ENCODE assay signal across 22 cellular contexts in genomic region chr17:18991531-18992315, GRCh38. TPM values are rescaled to one million over a fixed set of nuclear protein-coding genes. Genes with fewer than 3 reads are reported as not detected.
DNase-seq lines count a peak whose midpoint lies in the region; ATAC-seq, FAIRE-seq and TF ChIP-seq lines count a peak whose summit lies in the region.
"Had no signal": no experiment of that assay in that cellular context is flagged by ENCODE, and none has a peak within 500 bp of the region (broad histone marks: within the 10 kb centered on the region; RNA-seq: fewer than 3 reads in every experiment).

No MANE protein-coding gene starts in this region.

- no peak for TF ChIP-seq POLR2A in H1 (IDR thresholded peaks at IDR 0.05; ENCODE audit: control extremely low read depth in 1 of 2, low read depth in 2 of 2, low read length in 2 of 2)

- H3K4me3 ChIP-seq in BLaER1 (no peak overlapping the region), H1 (ENCODE audit: extremely low read depth in 1 of 4, insufficient read depth in 2 of 4, low read depth in 3 of 4, low read length in 4 of 4) (no peak overlapping the region), neuronal stem cell (ENCODE audit: low read length in 2 of 2) (no peak overlapping the region)
- no peak overlapping the region for H3K4me3 ChIP-seq in CD8-positive, alpha-beta memory T cell (ENCODE audit: low read length)
- H3K4me3 ChIP-seq: GM12878, GM23248, SJSA1 had no signal

- H4K20me1 ChIP-seq in BLaER1 = peaks cover 28% of the 10 kb centered on the region; the same call in 1 of the 2 replicates
- H4K20me1 ChIP-seq in H1 (replicated peaks in 1 of 2; ENCODE audit: control insufficient read depth in 1 of 2, insufficient read depth in 2 of 2, low read length in 2 of 2) = peaks cover 14 to 37% of the 10 kb centered on the region in 2 experiments

- H3K4me2 ChIP-seq in BLaER1 = peak overlapping the region; percentile 77; the same call in 1 of the 2 replicates
- no peak overlapping the region for H3K4me2 ChIP-seq in H1 (ENCODE audit: insufficient read depth in 1 of 2, low read depth in 2 of 2, low read length in 2 of 2)
- no peak overlapping the region for H3K4me2 ChIP-seq in neuronal stem cell (ENCODE audit: insufficient read depth, low read length, poor library complexity, severe bottlenecking)

- TF ChIP-seq EP300 in H1 (IDR thresholded peaks at IDR 0.05; ENCODE audit: borderline replicate concordance in 1 of 2, low read depth in 2 of 2, low read length in 2 of 2) = no peak

- CTCF ChIA-PET in H1 (lab: Charles Lee; ENCODE audit: partially characterized antibody) = interaction anchor here (0.8 to 1.5 kb wide), 5 partner anchors 9 to 31 kb away, joined by 3 to 4 read pairs (median 3); no protein-coding TSS in a partner anchor
- CTCF ChIA-PET in CD8-positive, alpha-beta memory T cell (lab: Charles Lee) = interaction anchor here (1.0 to 1.5 kb wide), 2 partner anchors 16 kb away, joined by 3 read pairs; no protein-coding TSS in a partner anchor

- H2BK120ac ChIP-seq in H1 (replicated peaks; ENCODE audit: low read depth, low read length) (no peak overlapping the region), neuronal stem cell (ENCODE audit: low read depth, low read length) (no peak overlapping the region)

- H2BK5ac ChIP-seq in H1 (ENCODE audit: low read depth, low read length) (peak overlapping the region; percentile 66; the same call in 1 of the 2 replicates), neuronal stem cell (ENCODE audit: low read length) (peak overlapping the region; percentile 73)

- H3K4me1 ChIP-seq in BLaER1 = peaks cover 25% of the 10 kb centered on the region
- H3K4me1 ChIP-seq in H1 (replicated peaks in 1 of 4; ENCODE audit: control insufficient read depth in 3 of 4, insufficient read depth in 4 of 4, low read length in 3 of 4) = no peaks in the 10 kb centered on the region
- H3K4me1 ChIP-seq in neuronal stem cell (ENCODE audit: control insufficient read depth in 2 of 2, insufficient read depth in 1 of 2, low read depth in 1 of 2, low read length in 2 of 2) = no peaks in the 10 kb centered on the region
- H3K4me1 ChIP-seq in CD8-positive, alpha-beta memory T cell (ENCODE audit: insufficient read depth, low read length) = peaks cover 27% of the 10 kb centered on the region
- H3K4me1 ChIP-seq: SJSA1 had no signal

- H3K4ac ChIP-seq in H1 (replicated peaks; ENCODE audit: insufficient read length, low read depth, low read length) (no peak overlapping the region), neuronal stem cell (ENCODE audit: low read length) (no peak overlapping the region)

- H3K9ac ChIP-seq in BLaER1 = no peak overlapping the region
- H3K9ac ChIP-seq in H1 (replicated peaks in 1 of 4; ENCODE audit: extremely low read depth in 1 of 4, low read depth in 3 of 4, low read length in 3 of 4) = no peak overlapping the region
- H3K9ac ChIP-seq in neuronal stem cell (ENCODE audit: low read depth, low read length, poor library complexity) = peak overlapping the region; percentile 56
- H3K9ac ChIP-seq: GM23248 had no signal

- H3K14ac ChIP-seq in H1 (ENCODE audit: insufficient read length) (no peak overlapping the region), neuronal stem cell (ENCODE audit: low read length) (peak overlapping the region; percentile 39)

- 89% methylated on average over 20 of the region's 20 CpGs; no CpG with 5 or more reads in 1 of the 2 experiments for WGBS in H1 (ENCODE audit: extremely low coverage in 1 of 2, insufficient coverage in 1 of 2, insufficient read length in 1 of 2, insufficient replicate concordance in 2 of 2, low coverage in 1 of 2, low lambda C conversion rate in 2 of 2, missing lambda C conversion rate in 1 of 2), 2 experiments
- no CpG with 5 or more reads among the region's 20 CpGs for WGBS in neuronal stem cell (ENCODE audit: extremely low coverage in 2 of 2, insufficient read length in 2 of 2, insufficient replicate concordance in 1 of 2), 2 donors

- H3K36me3 Mint-ChIP-seq in CD8-positive, alpha-beta memory T cell = peaks cover 0 to 21% (median 7%) of the 10 kb centered on the region in 3 donors

- peaks cover 23% of the 10 kb centered on the region for H3K9me3 ChIP-seq in BLaER1
- H3K9me3 ChIP-seq in H1 (ENCODE audit: insufficient read depth in 2 of 2, low read depth in 1 of 2, low read length in 1 of 2) = no peaks in the 10 kb centered on the region
- peaks cover 0 to 9% of the 10 kb centered on the region in 2 donors for H3K9me3 ChIP-seq in neuronal stem cell (replicated peaks in 1 of 2; ENCODE audit: control insufficient read depth in 2 of 2, insufficient read depth in 1 of 2, low read depth in 1 of 2, low read length in 2 of 2)
- H3K9me3 ChIP-seq in CD8-positive, alpha-beta memory T cell (ENCODE audit: low read length) = no peaks in the 10 kb centered on the region

- H2AK5ac ChIP-seq in H1 (ENCODE audit: low read depth, low read length) = no peak overlapping the region
- no peak overlapping the region for H2AK5ac ChIP-seq in neuronal stem cell (ENCODE audit: low read depth, low read length)

- H4K5ac ChIP-seq in H1 (ENCODE audit: insufficient read length, low read depth, low read length) = no peak overlapping the region

- H3K56ac ChIP-seq in H1 (replicated peaks; ENCODE audit: insufficient read length, low read depth, low read length) = no peak overlapping the region

- H3K4me1 Mint-ChIP-seq in CD8-positive, alpha-beta memory T cell = peaks cover 44 to 63% (median 49%) of the 10 kb centered on the region in 3 donors

- H4K8ac ChIP-seq in H1 (ENCODE audit: extremely low read depth, insufficient read depth, low read length) (no peak overlapping the region), neuronal stem cell (ENCODE audit: low read depth, low read length) (peak overlapping the region; percentile 58)

- H3K23ac ChIP-seq in H1 (ENCODE audit: insufficient read length) (no peak overlapping the region), neuronal stem cell (ENCODE audit: low read depth, low read length, poor library complexity) (peak overlapping the region; percentile 90)

- H2BK12ac ChIP-seq in H1 (ENCODE audit: low read depth, low read length) = no peak overlapping the region
- no peak overlapping the region for H2BK12ac ChIP-seq in neuronal stem cell (ENCODE audit: low read length)

- peak; percentile 22 for DNase-seq in DMS 273 treated with DMSO at 0.1 percent for 48 hours (lab: John Stamatoyannopoulos, UW)
- no peak for DNase-seq in H1 (ENCODE audit: low read depth in 1 of 2, low spot score in 2 of 2)
- DNase-seq in neuronal stem cell (ENCODE audit: low spot score) = no peak
- no peak for DNase-seq in CD8-positive, alpha-beta memory T cell
- no peak for DNase-seq in OCI-M1 (lab: John Stamatoyannopoulos, UW)
- DNase-seq: ACHN; Caco-2; CD4-positive, CD25-positive, alpha-beta regulatory T cell; GM23248; HCEC 1CT; NCI-H1105 treated with DMSO at 0.1 percent for 48 hours; NCI-H1694; NCI-H510A; NCI-H774 had no signal

- H3K23me2 ChIP-seq in H1 (ENCODE audit: low read depth, low read length) = no peaks in the 10 kb centered on the region

- no peak for FAIRE-seq in H1 (lab: Jason Lieb, UNC)
- FAIRE-seq: GM12878, GM19239 had no signal

- H2BK15ac ChIP-seq in H1 (ENCODE audit: low read length) (no peak overlapping the region), neuronal stem cell (ENCODE audit: low read length) (no peak overlapping the region)

- H3K79me1 ChIP-seq in H1 (ENCODE audit: low read depth, low read length) = peaks cover 24% of the 10 kb centered on the region
- peaks cover 26% of the 10 kb centered on the region for H3K79me1 ChIP-seq in neuronal stem cell (ENCODE audit: low read depth, low read length)

- no peak for ATAC-seq in GM18867 (IDR thresholded peaks at IDR 0.05; ENCODE audit: unreplicated experiment)

- peak overlapping the region in 2 of 8 donors; percentile 61 to 94 for H3K27ac Mint-ChIP-seq in CD8-positive, alpha-beta memory T cell
- H3K27ac Mint-ChIP-seq: CD4-positive, CD25-positive, alpha-beta regulatory T cell had no signal

- H3K4me3 Mint-ChIP-seq in CD8-positive, alpha-beta memory T cell = no peak overlapping the region
- H3K4me3 Mint-ChIP-seq: CD4-positive, CD25-positive, alpha-beta regulatory T cell had no signal

- no peaks in the 10 kb centered on the region for H3K27me3 Mint-ChIP-seq in CD8-positive, alpha-beta memory T cell
- H3K27me3 Mint-ChIP-seq: CD4-positive, CD25-positive, alpha-beta regulatory T cell had no signal

- H3K27ac ChIP-seq in BLaER1 (no peak overlapping the region), H1 (ENCODE audit: low read depth, low read length) (no peak overlapping the region), neuronal stem cell (replicated peaks; ENCODE audit: low read length) (no peak overlapping the region)
- no peak overlapping the region for H3K27ac ChIP-seq in CD8-positive, alpha-beta memory T cell (ENCODE audit: low read depth, low read length)
- H3K27ac ChIP-seq: GM23248, SJSA1 had no signal

- no peak overlapping the region for H2AFZ ChIP-seq in H1 (ENCODE audit: low read length)
- H2AFZ ChIP-seq in neuronal stem cell (ENCODE audit: low read length) = no peak overlapping the region
- H2AFZ ChIP-seq: GM23248 had no signal

- H3K36me3 ChIP-seq in BLaER1 (no peaks in the 10 kb centered on the region), H1 (ENCODE audit: control insufficient read depth in 2 of 4, insufficient read depth in 4 of 4, low read length in 3 of 4) (peaks cover 0 to 14% (median 9%) of the 10 kb centered on the region in 4 experiments; a peak in 6 of 8 replicates), neuronal stem cell (replicated peaks in 1 of 2; ENCODE audit: control insufficient read depth in 2 of 2, insufficient read depth in 2 of 2, low read length in 2 of 2) (peaks cover 0 to 8% of the 10 kb centered on the region in 2 donors)
- H3K36me3 ChIP-seq in CD8-positive, alpha-beta memory T cell (ENCODE audit: insufficient read depth, low read length) = peaks cover 7% of the 10 kb centered on the region

- H3K9me3 Mint-ChIP-seq in CD8-positive, alpha-beta memory T cell = peaks cover 0 to 6% (median 0%) of the 10 kb centered on the region in 5 donors

- H3K27me3 ChIP-seq in BLaER1 = peaks cover 38% of the 10 kb centered on the region
- no peaks in the 10 kb centered on the region for H3K27me3 ChIP-seq in H1 (replicated peaks in 1 of 4; ENCODE audit: control insufficient read depth in 3 of 4, extremely low read depth in 1 of 4, insufficient read depth in 3 of 4, low read length in 3 of 4)
- peaks cover 0 to 13% (median 0%) of the 10 kb centered on the region in 3 experiments for H3K27me3 ChIP-seq in neuronal stem cell (ENCODE audit: control insufficient read depth in 3 of 3, insufficient read depth in 3 of 3, low read depth in 1 of 3, low read length in 3 of 3)
- H3K27me3 ChIP-seq in CD8-positive, alpha-beta memory T cell (ENCODE audit: insufficient read depth, low read length, poor library complexity, severe bottlenecking) = no peaks in the 10 kb centered on the region
- H3K27me3 ChIP-seq: SJSA1 had no signal

- TF ChIP-seq CTCF in H1 (IDR thresholded peaks at IDR 0.05; ENCODE audit: control extremely low read depth in 1 of 3, insufficient read depth in 1 of 3, low read depth in 1 of 3, low read length in 3 of 3) = no peak

- no peak overlapping the region for H3K18ac ChIP-seq in H1 (ENCODE audit: extremely low read depth, low read length)
- H3K18ac ChIP-seq in neuronal stem cell (ENCODE audit: low read length) = peak overlapping the region; percentile 7

- no peak overlapping the region for H2BK20ac ChIP-seq in H1 (ENCODE audit: low read length)

- POLR2A ChIA-PET in H1 (lab: Charles Lee; ENCODE audit: partially characterized antibody) = interaction anchor here (0.9 to 3.0 kb wide), 2 partner anchors 9 to 11 kb away, joined by 3 to 21 read pairs; partner anchors contain the start of gene FAM83G
- POLR2A ChIA-PET in CD8-positive, alpha-beta memory T cell (lab: Charles Lee) = no interaction called here

- no peak for TF ChIP-seq RAD21 in H1 (IDR thresholded peaks at IDR 0.05 in 1 of 2, conservative IDR thresholded peaks at IDR 0.05 in 1 of 2; ENCODE audit: low read depth in 2 of 2, low read length in 2 of 2)

- H4K91ac ChIP-seq in H1 (replicated peaks; ENCODE audit: insufficient read length, low read length) = no peak overlapping the region
- H4K91ac ChIP-seq in neuronal stem cell (ENCODE audit: low read depth, low read length, poor library complexity) = no peak overlapping the region

- H3K79me2 ChIP-seq in H1 (ENCODE audit: control insufficient read depth in 1 of 2, insufficient read depth in 2 of 2, low read length in 2 of 2) = peaks cover 3 to 56% of the 10 kb centered on the region in 2 experiments; a peak in 3 of 4 replicates

RNA-seq across cellular contexts. Expression of gene FAM83G, which starts 12.8 kb away (rescaled TPM):
- total RNA-seq in H1 (2021; fragmentation: NEBNext Ultra II Directional; extraction: Animal tissue kit (Norgen Biotek cat#: 25700)) = 28.7 and 29.0 TPM in 2 replicates
- polyA plus RNA-seq in H1 (2011; rRNA removed) = 15.4 and 21.3 TPM in 2 replicates
- polyA plus RNA-seq in H1 (2011; cell fraction: cytosol; rRNA removed) = 14.3 TPM
- 29.6 TPM for polyA plus RNA-seq in H1 (2011; cell fraction: nucleus; rRNA removed)
- 13.8 to 20.5 TPM (median 18.5 TPM) in 4 replicates for polyA plus RNA-seq in H1 (2012, experiment 1 of 2)
- 20.3 TPM for polyA plus RNA-seq in H1 (2012, experiment 2 of 2)
- polyA plus RNA-seq in H1 (2013, experiment 1 of 2) = 13.9 TPM
- polyA plus RNA-seq in H1 (2013, experiment 2 of 2) = 13.4 TPM
- polyA minus RNA-seq in H1 (2011; rRNA and poly(A)+ RNA removed) = 20.1 and 21.0 TPM in 2 replicates
- 21.6 TPM for polyA minus RNA-seq in H1 (2011; cell fraction: cytosol; rRNA and poly(A)+ RNA removed)
- polyA minus RNA-seq in H1 (2011; cell fraction: nucleus; rRNA and poly(A)+ RNA removed) = 22.7 TPM
- 9.5 TPM for polyA plus RNA-seq in neuronal stem cell (2013, experiment 1 of 2)
- 9.7 TPM for polyA plus RNA-seq in neuronal stem cell (2013, experiment 2 of 2)
- total RNA-seq in CD8-positive, alpha-beta memory T cell = 10 to 100 TPM; 13.1 to 14.6 TPM
- polyA plus RNA-seq in CD8-positive, alpha-beta memory T cell = 7.3 TPM

RNA-seq across cellular contexts. Expression of gene SLC5A10, which starts 39.8 kb away (rescaled TPM):
- total RNA-seq in H1 (2021; fragmentation: NEBNext Ultra II Directional; extraction: Animal tissue kit (Norgen Biotek cat#: 25700)) = 0.11 TPM in 1 of 2 replicates, not detected in the other
- 0.05 and 0.11 TPM in 2 replicates for polyA plus RNA-seq in H1 (2011; rRNA removed)
- 0.08 TPM for polyA plus RNA-seq in H1 (2011; cell fraction: cytosol; rRNA removed)
- polyA plus RNA-seq in H1 (2011; cell fraction: nucleus; rRNA removed) = 0.16 TPM
- 0.14 to 0.16 TPM in 2 of 4 replicates, not detected in the others for polyA plus RNA-seq in H1 (2012, experiment 1 of 2)
- not detected for polyA plus RNA-seq in H1 (2012, experiment 2 of 2)
- under 0.01 TPM for polyA plus RNA-seq in H1 (2013, experiment 1 of 2)
- not detected for polyA plus RNA-seq in H1 (2013, experiment 2 of 2)
- polyA minus RNA-seq in H1 (2011; rRNA and poly(A)+ RNA removed) = 0.16 TPM in 1 of 2 replicates, not detected in the other
- not detected for polyA minus RNA-seq in H1 (2011; cell fraction: cytosol; rRNA and poly(A)+ RNA removed)
- 0.10 TPM for polyA minus RNA-seq in H1 (2011; cell fraction: nucleus; rRNA and poly(A)+ RNA removed)
- polyA plus RNA-seq in neuronal stem cell (2013, experiment 1 of 2) = under 0.01 TPM
- not detected for polyA plus RNA-seq in neuronal stem cell (2013, experiment 2 of 2)
- total RNA-seq in CD8-positive, alpha-beta memory T cell = not detected
- not detected for polyA plus RNA-seq in CD8-positive, alpha-beta memory T cell
- total RNA-seq: CD4-positive, CD25-positive, alpha-beta regulatory T cell; GM23248; LHCN-M2; OCI-LY7; RPMI7951 had no signal

RNA-seq across cellular contexts. Expression of gene GRAP, which starts 55.0 kb away (rescaled TPM):
- total RNA-seq in H1 (2021; fragmentation: NEBNext Ultra II Directional; extraction: Animal tissue kit (Norgen Biotek cat#: 25700)) = 0.24 and 0.29 TPM in 2 replicates
- polyA plus RNA-seq in H1 (2011; rRNA removed) = 0.18 and 0.24 TPM in 2 replicates
- polyA plus RNA-seq in H1 (2011; cell fraction: cytosol; rRNA removed) = 0.23 TPM
- 0.93 TPM for polyA plus RNA-seq in H1 (2011; cell fraction: nucleus; rRNA removed)
- 0.16 to 0.19 TPM in 2 of 4 replicates, not detected in the others for polyA plus RNA-seq in H1 (2012, experiment 1 of 2)
- polyA plus RNA-seq in H1 (2012, experiment 2 of 2) = 0.17 TPM
- polyA plus RNA-seq in H1 (2013, experiment 1 of 2) = 0.43 TPM
- 0.24 TPM for polyA plus RNA-seq in H1 (2013, experiment 2 of 2)
- polyA minus RNA-seq in H1 (2011; rRNA and poly(A)+ RNA removed) = 0.19 TPM in 1 of 2 replicates, not detected in the other
- polyA minus RNA-seq in H1 (2011; cell fraction: cytosol; rRNA and poly(A)+ RNA removed) = not detected
- 1.00 TPM for polyA minus RNA-seq in H1 (2011; cell fraction: nucleus; rRNA and poly(A)+ RNA removed)
- 0.08 TPM for polyA plus RNA-seq in neuronal stem cell (2013, experiment 1 of 2)
- 0.11 TPM for polyA plus RNA-seq in neuronal stem cell (2013, experiment 2 of 2)
- 10 to 100 TPM in 1 of 2 experiments, 1 to 10 TPM in 1; 7.9 to 10.1 TPM for total RNA-seq in CD8-positive, alpha-beta memory T cell
- polyA plus RNA-seq in CD8-positive, alpha-beta memory T cell = 36.2 TPM
- total RNA-seq: GM23248, LHCN-M2, RPMI7951 had no signal
- polyA plus RNA-seq: GM23248 had no signal
